ENCODE assay signal across 14 cellular contexts in the genomic region with DNA sequence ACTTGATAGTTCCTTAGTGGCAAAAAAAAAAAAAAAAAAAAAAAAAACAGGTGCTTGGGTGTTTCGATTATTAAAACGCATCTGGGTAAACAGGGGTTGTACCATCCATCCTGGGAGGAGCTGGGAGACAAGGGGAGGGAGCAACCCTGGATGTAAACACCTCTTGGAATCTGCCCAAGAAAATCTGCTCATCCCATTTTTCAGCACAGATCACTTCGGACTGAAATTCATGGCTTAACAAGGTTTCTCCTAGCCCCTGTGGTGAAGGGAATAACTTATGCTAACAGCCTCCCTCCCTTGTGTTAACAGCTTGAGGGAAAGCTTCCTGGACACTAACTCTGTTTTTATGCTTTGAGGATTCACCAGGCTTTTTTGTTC. TPM values are rescaled to one million over a fixed set of nuclear protein-coding genes. Genes with fewer than 3 reads are reported as not detected.
DNase-seq lines count a peak whose midpoint lies in the region; ATAC-seq and TF ChIP-seq lines count a peak whose summit lies in the region.
"Had no signal": no experiment of that assay in that cellular context is flagged by ENCODE, and none has a peak within 500 bp of the region (broad histone marks: within the 10 kb centered on the region; RNA-seq: fewer than 3 reads in every experiment).

No MANE protein-coding gene starts in this region.

- H3K4me1 ChIP-seq in iPS-18a (ENCODE audit: control insufficient read depth, low read depth, low read length), result peaks cover 12% of the 10 kb centered on the region

- H3K27me3 ChIP-seq in iPS-18a (ENCODE audit: control insufficient read depth, insufficient read depth, low read length), result peaks cover 59% of the 10 kb centered on the region

- no peaks in the 10 kb centered on the region for H3K9me3 Mint-ChIP-seq in progenitor cell of endocrine pancreas (ENCODE audit: low read depth)

- TF ChIP-seq CTCF in progenitor cell of endocrine pancreas (IDR thresholded peaks at IDR 0.05; ENCODE audit: unreplicated experiment), result no peak

- H3K27ac Mint-ChIP-seq in progenitor cell of endocrine pancreas, result no peak overlapping the region

- no peak overlapping the region for H3K27ac ChIP-seq in iPS-18a (ENCODE audit: low read length)
- H3K27ac ChIP-seq: 22Rv1, skin epidermis had no signal

- no peak for ATAC-seq in GM18861 (IDR thresholded peaks at IDR 0.05; ENCODE audit: unreplicated experiment)

- H3K4me3 ChIP-seq in iPS-18a (ENCODE audit: low read length), result peak overlapping the region; percentile 80

- no peaks in the 10 kb centered on the region for H3K36me3 Mint-ChIP-seq in progenitor cell of endocrine pancreas (ENCODE audit: insufficient read depth)

- peaks cover 77% of the 10 kb centered on the region for H3K27me3 Mint-ChIP-seq in progenitor cell of endocrine pancreas

- H3K4me3 Mint-ChIP-seq in progenitor cell of endocrine pancreas (ENCODE audit: low read depth), result peak overlapping the region; percentile 94

- H3K4me1 Mint-ChIP-seq in progenitor cell of endocrine pancreas (ENCODE audit: low read depth), result peaks cover 14% of the 10 kb centered on the region

- no peaks in the 10 kb centered on the region for H3K36me3 ChIP-seq in iPS-18a (ENCODE audit: control insufficient read depth, low read depth, low read length)

- H3K9me3 ChIP-seq in iPS-18a (ENCODE audit: control insufficient read depth, low read depth, low read length), result no peaks in the 10 kb centered on the region

- H3K9ac ChIP-seq in iPS-18a (ENCODE audit: low read length), result no peak overlapping the region

- DNase-seq in DMS 273 (lab: John Stamatoyannopoulos, UW; ENCODE audit: unreplicated experiment) (peak; percentile 4), DMS 273 treated with DMSO at 0.1 percent for 48 hours (lab: John Stamatoyannopoulos, UW) (no peak), NCI-H69 (lab: John Stamatoyannopoulos, UW) (peak; percentile 48), progenitor cell of endocrine pancreas (ENCODE audit: low spot score, unreplicated experiment) (no peak), SW 1271 (lab: John Stamatoyannopoulos, UW) (no peak)
- no peak for DNase-seq in stimulated activated naive CD4-positive, alpha-beta T cell treated with Interleukin-2 at 50 U/mL for 16 hours (lab: John Stamatoyannopoulos, UW)
- DNase-seq: activated CD4-positive, alpha-beta T cell treated with anti-CD3 and anti-CD28 coated beads, Interleukin-2, amount 50 U/mL, for 4 hours; HCEC 1CT had no signal

RNA-seq across cellular contexts. Expression of a gene that starts 1.7 kb away (rescaled TPM):
- 4.9 and 10.9 TPM in 2 replicates for total RNA-seq in progenitor cell of endocrine pancreas
- total RNA-seq: astrocyte, dermis microvascular lymphatic vessel endothelial cell had no signal

Comparison
In these comparisons a context has a peak if more than half of its experiments do, and no peak if none do; other contexts are left out.
1. DNase-seq: peak in DMS 273 (single experiment) and NCI-H69 (single experiment); none in DMS 273 treated with DMSO at 0.1 percent for 48 hours (single experiment), progenitor cell of endocrine pancreas (single experiment), stimulated activated naive CD4-positive, alpha-beta T cell treated with Interleukin-2 at 50 U/mL for 16 hours (single experiment) and SW 1271 (0 of 2).